11 cellular contexts compared by ENCODE assay signal in genomic region chr4:142474398-142475087, GRCh38.
DNase-seq lines count a peak whose midpoint lies in the region; ATAC-seq and TF ChIP-seq lines count a peak whose summit lies in the region.
"Had no signal": no experiment of that assay in that cellular context is flagged by ENCODE, and none has a peak within 500 bp of the region (broad histone marks: within the 10 kb centered on the region; RNA-seq: fewer than 3 reads in every experiment).

No MANE protein-coding gene starts in this region.

- H3K4me3 ChIP-seq in left lung (no peak overlapping the region), suprapubic skin (no peak overlapping the region), right lobe of liver (no peak overlapping the region)

- no peaks in the 10 kb centered on the region for H3K4me1 ChIP-seq in left lung
- H3K4me1 ChIP-seq in suprapubic skin, result no peaks in the 10 kb centered on the region
- no peaks in the 10 kb centered on the region for H3K4me1 ChIP-seq in right lobe of liver

- peak; percentile 22 for ATAC-seq in left lung
- ATAC-seq in GM18520 (IDR thresholded peaks at IDR 0.05; ENCODE audit: unreplicated experiment), result no peak
- ATAC-seq in right lobe of liver, result no peak

- WGBS in suprapubic skin, result 92% methylated on average over 4 of the region's 4 CpGs
- WGBS in right lobe of liver (ENCODE audit: insufficient coverage, low coverage, low lambda C conversion rate, missing lambda C conversion rate), result 80% methylated on average over 3 of the region's 4 CpGs

- TF ChIP-seq POLR2A in suprapubic skin (IDR thresholded peaks at IDR 0.05), result no peak
- no peak for TF ChIP-seq POLR2A in right lobe of liver (IDR thresholded peaks at IDR 0.05)

- intact Hi-C loops in left lung (cut with DNase I) (no loop called here), right lobe of liver (cut with DNase I) (no loop called here)

- no peak overlapping the region for H3K27ac ChIP-seq in left lung
- no peak overlapping the region for H3K27ac ChIP-seq in suprapubic skin
- H3K27ac ChIP-seq in right lobe of liver, result no peak overlapping the region

- DNase-seq in Caki2 (ENCODE audit: low read depth) (peak; percentile 43), NCI-H1092 (lab: John Stamatoyannopoulos, UW) (peak; percentile 18), SW480 (ENCODE audit: low spot score) (peak; percentile 31), left lung (no peak), suprapubic skin (ENCODE audit: low spot score in 2 of 2) (no peak), dedifferentiated amniotic fluid mesenchymal stem cell (ENCODE audit: extremely low spot score) (no peak), right lobe of liver (no peak)
- DNase-seq: activated CD4-positive, alpha-beta T cell treated with anti-CD3 and anti-CD28 coated beads for 48 hours; erythroblast; Right ventricle myocardium superior had no signal

- H3K9me3 ChIP-seq in left lung, result no peaks in the 10 kb centered on the region
- H3K9me3 ChIP-seq in suprapubic skin, result no peaks in the 10 kb centered on the region
- no peaks in the 10 kb centered on the region for H3K9me3 ChIP-seq in right lobe of liver

- TF ChIP-seq EP300 in suprapubic skin (IDR thresholded peaks at IDR 0.05), result no peak

- no peak for TF ChIP-seq CTCF in left lung (IDR thresholded peaks at IDR 0.05)
- no peak for TF ChIP-seq CTCF in suprapubic skin (IDR thresholded peaks at IDR 0.05)
- no peak for TF ChIP-seq CTCF in right lobe of liver (IDR thresholded peaks at IDR 0.05)

- H3K36me3 ChIP-seq in left lung (no peaks in the 10 kb centered on the region), suprapubic skin (no peaks in the 10 kb centered on the region), right lobe of liver (no peaks in the 10 kb centered on the region)

- in situ Hi-C loops in Caki2 (cut with HindIII; ENCODE audit: low pct_unique_long_range_greater_than_20kb, low sequenced_read_pairs), result no loop called here

- no peaks in the 10 kb centered on the region for H3K27me3 ChIP-seq in left lung
- H3K27me3 ChIP-seq in suprapubic skin, result no peaks in the 10 kb centered on the region
- no peaks in the 10 kb centered on the region for H3K27me3 ChIP-seq in right lobe of liver

Comparison
In these comparisons a context has a peak if more than half of its experiments do, and no peak if none do; other contexts are left out.
1. DNase-seq: peak in Caki2 (single experiment), NCI-H1092 (single experiment) and SW480 (single experiment); none in left lung (0 of 2), suprapubic skin (0 of 2), dedifferentiated amniotic fluid mesenchymal stem cell (single experiment) and right lobe of liver (0 of 3).